Comparison of ENCODE assay signal across 8 cellular contexts in the genomic region with DNA sequence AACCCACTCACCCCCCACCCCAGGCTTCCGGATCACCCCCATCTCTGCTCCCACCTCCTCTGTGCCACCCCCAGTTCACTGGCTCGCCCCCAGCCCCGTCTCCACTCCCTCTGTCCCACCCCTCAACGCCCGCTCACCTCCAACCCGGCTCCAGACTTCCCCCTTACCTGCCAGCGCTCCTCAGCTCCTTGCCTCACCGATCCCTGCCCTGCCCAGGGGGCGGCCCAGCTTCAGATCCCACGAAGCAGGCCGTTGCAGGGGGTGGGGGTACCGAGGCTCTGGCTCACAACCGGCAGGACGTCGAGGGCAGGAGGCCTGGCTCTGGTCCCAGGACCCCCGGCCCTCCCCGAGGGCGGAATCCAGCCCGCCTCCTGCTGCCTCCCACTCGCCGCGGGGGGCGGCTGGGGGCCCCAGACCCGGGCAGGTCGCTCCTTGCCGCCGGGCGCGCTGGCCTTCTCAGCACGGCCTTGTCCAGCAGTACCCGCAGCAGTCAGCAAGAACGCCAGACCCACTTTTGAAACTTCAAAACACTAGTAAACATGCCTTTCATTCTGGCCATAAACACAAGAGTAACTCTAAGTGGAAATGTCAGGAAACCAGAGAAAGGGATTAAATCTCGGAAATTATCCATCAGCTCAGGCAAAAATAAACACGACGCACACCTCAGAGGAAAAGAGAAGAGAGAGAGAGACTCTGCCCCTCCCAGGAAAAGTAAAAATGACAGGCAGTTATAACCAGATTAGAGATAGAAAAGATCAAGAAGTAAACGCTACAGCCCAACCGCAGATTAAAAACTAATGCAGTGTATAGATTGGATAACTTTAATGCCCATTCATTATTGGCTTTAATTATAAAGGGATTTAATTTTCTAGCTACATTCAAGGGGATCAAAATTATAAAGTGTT. TPM values are rescaled to one million over a fixed set of nuclear protein-coding genes. Genes with fewer than 3 reads are reported as not detected.
DNase-seq lines count a peak whose midpoint lies in the region; ATAC-seq and TF ChIP-seq lines count a peak whose summit lies in the region.

No MANE protein-coding gene starts in this region.

- no peaks in the 10 kb centered on the region for H3K36me3 Mint-ChIP-seq in activated CD8-positive, alpha-beta memory T cell treated with anti-CD3 and anti-CD28 coated beads, Interleukin-2, amount 10 ng/mL, durations not matched to agents 7 days and 5 days

- no peaks in the 10 kb centered on the region for H3K36me3 ChIP-seq in thymus (ENCODE audit: control insufficient read depth, insufficient read depth)

- H3K4me3 Mint-ChIP-seq in activated CD8-positive, alpha-beta memory T cell treated with anti-CD3 and anti-CD28 coated beads, Interleukin-2, amount 10 ng/mL, durations not matched to agents 7 days and 5 days, result peak overlapping the region; percentile 68

- H3K27ac Mint-ChIP-seq in activated CD8-positive, alpha-beta memory T cell treated with anti-CD3 and anti-CD28 coated beads, Interleukin-2, amount 10 ng/mL, durations not matched to agents 7 days and 5 days, result peak overlapping the region; percentile 10

- peaks cover 25% of the 10 kb centered on the region for H3K4me1 Mint-ChIP-seq in activated CD8-positive, alpha-beta memory T cell treated with anti-CD3 and anti-CD28 coated beads, Interleukin-2, amount 10 ng/mL, durations not matched to agents 7 days and 5 days

- WGBS in thymus, result 20% methylated on average over 37 of the region's 37 CpGs

- no peak for ATAC-seq in activated CD8-positive, alpha-beta memory T cell treated with anti-CD3 and anti-CD28 coated beads, Interleukin-2, amount 10 ng/mL, durations not matched to agents 7 days and 5 days
- no peak for ATAC-seq in HG03045 (IDR thresholded peaks at IDR 0.05; ENCODE audit: unreplicated experiment)

- no peak for DNase-seq in activated CD8-positive, alpha-beta memory T cell treated with anti-CD3 and anti-CD28 coated beads, Interleukin-2, amount 10 ng/mL, durations not matched to agents 7 days and 5 days
- DNase-seq in activated CD8-positive, alpha-beta memory T cell treated with anti-CD3 and anti-CD28 coated beads, Interleukin-2, amount 50 U/mL, for 48 hours, result no peak
- DNase-seq in astrocyte of the spinal cord (ENCODE audit: low read depth, low spot score), result no peak
- DNase-seq in islet precursor cell, result peak; percentile 85
- no peak for DNase-seq in GDM1 (lab: John Stamatoyannopoulos, UW)
- DNase-seq in COR-L47 (lab: John Stamatoyannopoulos, UW), result no peak

- in situ Hi-C loops in astrocyte of the spinal cord (cut with HindIII; ENCODE audit: low sequenced_read_pairs), result no loop called here

- CTCF ChIA-PET in activated CD8-positive, alpha-beta memory T cell treated with anti-CD3 and anti-CD28 coated beads, Interleukin-2, amount 10 ng/mL, durations not matched to agents 7 days and 5 days (lab: Charles Lee), result interaction anchor here (0.8 to 3.3 kb wide), 5 partner anchors 9 to 62 kb away, joined by 3 to 12 read pairs (median 3); partner anchors contain the start of genes ARV1 and TTC13

- H3K9me3 ChIP-seq in thymus (ENCODE audit: control insufficient read depth), result no peaks in the 10 kb centered on the region

- peaks cover 34% of the 10 kb centered on the region for H3K27me3 Mint-ChIP-seq in activated CD8-positive, alpha-beta memory T cell treated with anti-CD3 and anti-CD28 coated beads, Interleukin-2, amount 10 ng/mL, durations not matched to agents 7 days and 5 days

- H3K4me3 ChIP-seq in astrocyte of the spinal cord (ENCODE audit: low read depth, low read length), result peak overlapping the region; percentile 67
- H3K4me3 ChIP-seq in thymus (ENCODE audit: low read length), result peak overlapping the region; percentile 74

- no peaks in the 10 kb centered on the region for H3K9me3 Mint-ChIP-seq in activated CD8-positive, alpha-beta memory T cell treated with anti-CD3 and anti-CD28 coated beads, Interleukin-2, amount 10 ng/mL, durations not matched to agents 7 days and 5 days (ENCODE audit: low read depth)

- H3K27me3 ChIP-seq in thymus (ENCODE audit: control insufficient read depth, insufficient read depth), result peaks cover 30% of the 10 kb centered on the region

- H3K4me1 ChIP-seq in thymus (ENCODE audit: control insufficient read depth, insufficient read depth, low read length), result no peaks in the 10 kb centered on the region

- no peak for TF ChIP-seq CTCF in astrocyte of the spinal cord (IDR thresholded peaks at IDR 0.05; ENCODE audit: low read depth, low read length)

- no peak overlapping the region for H3K27ac ChIP-seq in thymus (ENCODE audit: low read depth)

RNA-seq across cellular contexts. Expression of gene FAM89A, which starts 1.0 kb away (rescaled TPM):
- 1 to 10 TPM; 5.9 to 9.8 TPM for total RNA-seq in activated CD8-positive, alpha-beta memory T cell treated with anti-CD3 and anti-CD28 coated beads, Interleukin-2, amount 10 ng/mL, durations not matched to agents 7 days and 5 days
- 12.3 TPM for polyA plus RNA-seq in thymus
